Comparison of ENCODE assay signal across 24 cellular contexts in genomic region chr20:16647875-16648597, GRCh38.
"Had no signal": no experiment of that assay in that cellular context is flagged by ENCODE, and none has a peak within 500 bp of the region (broad histone marks: within the 10 kb centered on the region; RNA-seq: fewer than 3 reads in every experiment).

No MANE protein-coding gene starts in this region.

- H3K9me3 ChIP-seq: ascending aorta, body of pancreas had no signal

- H2AFZ ChIP-seq: PC-9 had no signal

- H3K36me3 Mint-ChIP-seq: activated CD4-positive, alpha-beta memory T cell treated with anti-CD3 and anti-CD28 coated beads for 36 hours; activated naive CD4-positive, alpha-beta T cell treated with anti-CD3 and anti-CD28 coated beads, Interleukin-2, amount 50 U/mL, for 72 hours had no signal

- H3K27ac Mint-ChIP-seq: activated CD4-positive, alpha-beta memory T cell treated with anti-CD3 and anti-CD28 coated beads for 36 hours; activated CD4-positive, alpha-beta T cell treated with anti-CD3 and anti-CD28 coated beads, Interleukin-2, amount 10 ng/mL, durations not matched to agents 7 days and 5 days; activated naive CD4-positive, alpha-beta T cell treated with anti-CD3 and anti-CD28 coated beads, Interleukin-2, amount 50 U/mL, for 72 hours; activated naive CD8-positive, alpha-beta T cell treated with anti-CD3 and anti-CD28 coated beads, Interleukin-2, amount 50 U/mL, for 24 hours had no signal

- H3K4me1 Mint-ChIP-seq: activated CD4-positive, alpha-beta T cell treated with anti-CD3 and anti-CD28 coated beads, Interleukin-2, amount 10 ng/mL, durations not matched to agents 7 days and 5 days; activated naive CD8-positive, alpha-beta T cell treated with anti-CD3 and anti-CD28 coated beads, Interleukin-2, amount 50 U/mL, for 24 hours had no signal

- H3K4me3 Mint-ChIP-seq: activated CD4-positive, alpha-beta memory T cell treated with anti-CD3 and anti-CD28 coated beads for 36 hours; activated CD4-positive, alpha-beta T cell treated with anti-CD3 and anti-CD28 coated beads, Interleukin-2, amount 10 ng/mL, durations not matched to agents 7 days and 5 days; activated naive CD8-positive, alpha-beta T cell treated with anti-CD3 and anti-CD28 coated beads, Interleukin-2, amount 50 U/mL, for 24 hours; activated T-cell treated with anti-CD3 and anti-CD28 coated beads, Interleukin-2, amount 50 U/mL, for 4 hours had no signal

- H3K27me3 ChIP-seq: ascending aorta, body of pancreas had no signal

- ATAC-seq: activated naive CD4-positive, alpha-beta T cell treated with anti-CD3 and anti-CD28 coated beads, Interleukin-2, amount 50 U/mL, for 72 hours; activated naive CD8-positive, alpha-beta T cell treated with anti-CD3 and anti-CD28 coated beads, Interleukin-2, amount 50 U/mL, for 24 hours; activated T-cell treated with anti-CD3 and anti-CD28 coated beads, Interleukin-2, amount 50 U/mL, for 4 hours; body of pancreas had no signal

- H3K9me3 Mint-ChIP-seq: activated CD4-positive, alpha-beta memory T cell treated with anti-CD3 and anti-CD28 coated beads for 36 hours; activated CD4-positive, alpha-beta T cell treated with anti-CD3 and anti-CD28 coated beads, Interleukin-2, amount 10 ng/mL, durations not matched to agents 7 days and 5 days; activated naive CD4-positive, alpha-beta T cell treated with anti-CD3 and anti-CD28 coated beads, Interleukin-2, amount 50 U/mL, for 72 hours; activated naive CD8-positive, alpha-beta T cell treated with anti-CD3 and anti-CD28 coated beads, Interleukin-2, amount 50 U/mL, for 24 hours; activated T-cell treated with anti-CD3 and anti-CD28 coated beads, Interleukin-2, amount 50 U/mL, for 4 hours had no signal

- H3K27ac ChIP-seq: ascending aorta, body of pancreas, PC-9, VCaP had no signal

- H3K4me1 ChIP-seq: ascending aorta, body of pancreas had no signal

- H3K36me3 ChIP-seq: ascending aorta had no signal

- H3K4me3 ChIP-seq: ascending aorta, body of pancreas, PC-9 had no signal

- DNase-seq: activated CD4-positive, alpha-beta memory T cell treated with anti-CD3 and anti-CD28 coated beads for 36 hours; activated CD4-positive, alpha-beta T cell treated with anti-CD3 and anti-CD28 coated beads, Interleukin-2, amount 10 ng/mL, durations not matched to agents 7 days and 5 days; activated CD4-positive, CD25-positive, alpha-beta regulatory T cell; activated CD8-positive, alpha-beta memory T cell treated with anti-CD3 and anti-CD28 coated beads for 24 hours; activated effector memory CD4-positive, alpha-beta T cell treated with anti-CD3 and anti-CD28 coated beads, Interleukin-2, amount 50 U/mL, for 16 hours; activated naive CD4-positive, alpha-beta T cell treated with Interleukin-2 at 50 U/mL for 16 hours; activated naive CD8-positive, alpha-beta T cell treated with anti-CD3 and anti-CD28 coated beads, Interleukin-2, amount 50 U/mL, for 24 hours; activated T-cell treated with anti-CD3 and anti-CD28 coated beads, Interleukin-2, amount 50 U/mL, for 4 hours; amniotic stem cell; body of pancreas; central memory CD4-positive, alpha-beta T cell; Kasumi-1; KBM-7; NCI-H1105 treated with DMSO at 0.1 percent for 48 hours; NCI-H2029 treated with DMSO at 0.1 percent for 48 hours; NCI-H226; NCI-H510A; NCI-H774; PC-9; SHP77 treated with DMSO at 0.1 percent for 48 hours; T-helper 1 cell had no signal
